1 cellular context compared by ENCODE assay signal in the genomic region with DNA sequence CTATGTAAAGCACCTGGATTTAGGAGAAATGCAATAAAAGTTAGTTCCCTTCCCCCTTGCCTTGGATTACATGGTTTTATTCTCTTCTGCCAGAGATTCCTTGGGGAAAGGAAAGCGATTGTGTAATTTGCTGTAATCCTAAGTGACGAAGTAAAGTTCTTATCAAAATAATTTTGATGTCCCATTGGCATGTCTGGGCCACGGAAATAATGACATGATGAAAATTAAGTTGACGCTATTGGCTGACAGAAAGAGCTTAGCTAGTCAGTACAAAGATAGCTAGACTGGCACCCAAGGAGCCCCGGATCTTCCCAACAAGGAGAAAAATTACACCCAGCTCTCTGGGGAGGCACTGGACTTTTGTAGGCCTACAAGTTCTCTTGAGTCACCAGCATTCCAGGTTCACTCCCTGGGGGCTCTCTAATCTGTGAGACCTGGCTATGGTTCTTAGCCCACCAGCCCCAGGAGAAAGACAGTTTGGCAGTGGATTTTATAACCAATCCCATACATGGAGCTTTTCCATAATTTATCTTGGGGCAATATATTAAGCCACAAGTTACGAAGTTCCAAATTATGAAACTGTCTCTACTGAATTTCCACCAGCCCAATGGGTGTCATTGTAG.
A peak's percentile ranks its signal among the peaks of the same experiment; 100 is the strongest.
TF ChIP-seq lines count a peak whose summit lies in the region.

No MANE protein-coding gene starts in this region.

TF ChIP-seq in HepG2, 621 proteins besides CTCF, POLR2A, EP300 and RAD21 (continued from another document and continues in another):
- TF ChIP-seq, protein P1, sequence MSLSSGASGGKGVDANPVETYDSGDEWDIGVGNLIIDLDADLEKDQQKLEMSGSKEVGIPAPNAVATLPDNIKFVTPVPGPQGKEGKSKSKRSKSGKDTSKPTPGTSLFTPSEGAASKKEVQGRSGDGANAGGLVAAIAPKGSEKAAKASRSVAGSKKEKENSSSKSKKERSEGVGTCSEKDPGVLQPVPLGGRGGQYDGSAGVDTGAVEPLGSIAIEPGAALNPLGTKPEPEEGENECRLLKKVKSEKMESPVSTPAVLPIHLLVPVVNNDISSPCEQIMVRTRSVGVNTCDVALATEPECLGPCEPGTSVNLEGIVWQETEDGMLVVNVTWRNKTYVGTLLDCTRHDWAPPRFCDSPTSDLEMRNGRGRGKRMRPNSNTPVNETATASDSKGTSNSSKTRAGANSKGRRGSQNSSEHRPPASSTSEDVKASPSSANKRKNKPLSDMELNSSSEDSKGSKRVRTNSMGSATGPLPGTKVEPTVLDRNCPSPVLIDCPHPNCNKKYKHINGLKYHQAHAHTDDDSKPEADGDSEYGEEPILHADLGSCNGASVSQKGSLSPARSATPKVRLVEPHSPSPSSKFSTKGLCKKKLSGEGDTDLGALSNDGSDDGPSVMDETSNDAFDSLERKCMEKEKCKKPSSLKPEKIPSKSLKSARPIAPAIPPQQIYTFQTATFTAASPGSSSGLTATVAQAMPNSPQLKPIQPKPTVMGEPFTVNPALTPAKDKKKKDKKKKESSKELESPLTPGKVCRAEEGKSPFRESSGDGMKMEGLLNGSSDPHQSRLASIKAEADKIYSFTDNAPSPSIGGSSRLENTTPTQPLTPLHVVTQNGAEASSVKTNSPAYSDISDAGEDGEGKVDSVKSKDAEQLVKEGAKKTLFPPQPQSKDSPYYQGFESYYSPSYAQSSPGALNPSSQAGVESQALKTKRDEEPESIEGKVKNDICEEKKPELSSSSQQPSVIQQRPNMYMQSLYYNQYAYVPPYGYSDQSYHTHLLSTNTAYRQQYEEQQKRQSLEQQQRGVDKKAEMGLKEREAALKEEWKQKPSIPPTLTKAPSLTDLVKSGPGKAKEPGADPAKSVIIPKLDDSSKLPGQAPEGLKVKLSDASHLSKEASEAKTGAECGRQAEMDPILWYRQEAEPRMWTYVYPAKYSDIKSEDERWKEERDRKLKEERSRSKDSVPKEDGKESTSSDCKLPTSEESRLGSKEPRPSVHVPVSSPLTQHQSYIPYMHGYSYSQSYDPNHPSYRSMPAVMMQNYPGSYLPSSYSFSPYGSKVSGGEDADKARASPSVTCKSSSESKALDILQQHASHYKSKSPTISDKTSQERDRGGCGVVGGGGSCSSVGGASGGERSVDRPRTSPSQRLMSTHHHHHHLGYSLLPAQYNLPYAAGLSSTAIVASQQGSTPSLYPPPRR (CRISPR knock-in tag; IDR thresholded peaks at IDR 0.05; ENCODE audit: borderline replicate concordance): no peak
- TF ChIP-seq ZNF317 (CRISPR knock-in tag; IDR thresholded peaks at IDR 0.05) (no peak), CBX5 (CRISPR knock-in tag; IDR thresholded peaks at IDR 0.05; ENCODE audit: borderline replicate concordance) (no peak), KLF16 (CRISPR knock-in tag; IDR thresholded peaks at IDR 0.05) (no peak), CC2D1A (CRISPR knock-in tag; IDR thresholded peaks at IDR 0.05) (0 out of 2 replicates have a peak, but pooled peaks have one; percentile 17), KDM5A (IDR thresholded peaks at IDR 0.05; ENCODE audit: borderline replicate concordance, low read length) (peak; percentile 68; the same call in 1 of the 2 replicates), ZNF605 (CRISPR knock-in tag; IDR thresholded peaks at IDR 0.05) (0 out of 2 replicates have a peak, but pooled peaks have one; percentile 3), NFKBIZ (CRISPR knock-in tag; IDR thresholded peaks at IDR 0.05) (no peak), ZFY (CRISPR knock-in tag; IDR thresholded peaks at IDR 0.05) (peak; percentile 0; the same call in 1 of the 2 replicates), ASH2L (IDR thresholded peaks at IDR 0.05; ENCODE audit: insufficient read length, low read depth, low read length) (no peak), GATA4 (IDR thresholded peaks at IDR 0.05; ENCODE audit: borderline replicate concordance, low read depth) (0 out of 2 replicates have a peak, but pooled peaks have one; percentile 27), SUZ12 (IDR thresholded peaks at IDR 0.05; ENCODE audit: low read depth, low read length) (no peak), SRSF9 (IDR thresholded peaks at IDR 0.05; ENCODE audit: borderline replicate concordance, insufficient read depth, low read depth, low read length, poor library complexity, severe bottlenecking) (no peak), ELF1 (CRISPR knock-in tag; IDR thresholded peaks at IDR 0.05) (no peak), ZNF17 (CRISPR knock-in tag; IDR thresholded peaks at IDR 0.05) (no peak), AKAP8 (CRISPR knock-in tag; IDR thresholded peaks at IDR 0.05) (no peak), FOSL1 (CRISPR knock-in tag; IDR thresholded peaks at IDR 0.05; ENCODE audit: borderline replicate concordance) (no peak), HOXA7 (CRISPR knock-in tag; IDR thresholded peaks at IDR 0.05) (no peak), NR2F6 (IDR thresholded peaks at IDR 0.05) (no peak), NR2F6 (CRISPR knock-in tag; IDR thresholded peaks at IDR 0.05) (no peak), HOXA3 (CRISPR knock-in tag; IDR thresholded peaks at IDR 0.05) (no peak), ZNF432 (CRISPR knock-in tag; IDR thresholded peaks at IDR 0.05; ENCODE audit: borderline replicate concordance) (no peak)
- TF ChIP-seq, protein P2, sequence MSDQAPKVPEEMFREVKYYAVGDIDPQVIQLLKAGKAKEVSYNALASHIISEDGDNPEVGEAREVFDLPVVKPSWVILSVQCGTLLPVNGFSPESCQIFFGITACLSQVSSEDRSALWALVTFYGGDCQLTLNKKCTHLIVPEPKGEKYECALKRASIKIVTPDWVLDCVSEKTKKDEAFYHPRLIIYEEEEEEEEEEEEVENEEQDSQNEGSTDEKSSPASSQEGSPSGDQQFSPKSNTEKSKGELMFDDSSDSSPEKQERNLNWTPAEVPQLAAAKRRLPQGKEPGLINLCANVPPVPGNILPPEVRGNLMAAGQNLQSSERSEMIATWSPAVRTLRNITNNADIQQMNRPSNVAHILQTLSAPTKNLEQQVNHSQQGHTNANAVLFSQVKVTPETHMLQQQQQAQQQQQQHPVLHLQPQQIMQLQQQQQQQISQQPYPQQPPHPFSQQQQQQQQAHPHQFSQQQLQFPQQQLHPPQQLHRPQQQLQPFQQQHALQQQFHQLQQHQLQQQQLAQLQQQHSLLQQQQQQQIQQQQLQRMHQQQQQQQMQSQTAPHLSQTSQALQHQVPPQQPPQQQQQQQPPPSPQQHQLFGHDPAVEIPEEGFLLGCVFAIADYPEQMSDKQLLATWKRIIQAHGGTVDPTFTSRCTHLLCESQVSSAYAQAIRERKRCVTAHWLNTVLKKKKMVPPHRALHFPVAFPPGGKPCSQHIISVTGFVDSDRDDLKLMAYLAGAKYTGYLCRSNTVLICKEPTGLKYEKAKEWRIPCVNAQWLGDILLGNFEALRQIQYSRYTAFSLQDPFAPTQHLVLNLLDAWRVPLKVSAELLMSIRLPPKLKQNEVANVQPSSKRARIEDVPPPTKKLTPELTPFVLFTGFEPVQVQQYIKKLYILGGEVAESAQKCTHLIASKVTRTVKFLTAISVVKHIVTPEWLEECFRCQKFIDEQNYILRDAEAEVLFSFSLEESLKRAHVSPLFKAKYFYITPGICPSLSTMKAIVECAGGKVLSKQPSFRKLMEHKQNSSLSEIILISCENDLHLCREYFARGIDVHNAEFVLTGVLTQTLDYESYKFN (CRISPR knock-in tag; conservative IDR thresholded peaks at IDR 0.05): peak; percentile 30; the same call in 1 of the 2 replicates
- TF ChIP-seq, protein P3, sequence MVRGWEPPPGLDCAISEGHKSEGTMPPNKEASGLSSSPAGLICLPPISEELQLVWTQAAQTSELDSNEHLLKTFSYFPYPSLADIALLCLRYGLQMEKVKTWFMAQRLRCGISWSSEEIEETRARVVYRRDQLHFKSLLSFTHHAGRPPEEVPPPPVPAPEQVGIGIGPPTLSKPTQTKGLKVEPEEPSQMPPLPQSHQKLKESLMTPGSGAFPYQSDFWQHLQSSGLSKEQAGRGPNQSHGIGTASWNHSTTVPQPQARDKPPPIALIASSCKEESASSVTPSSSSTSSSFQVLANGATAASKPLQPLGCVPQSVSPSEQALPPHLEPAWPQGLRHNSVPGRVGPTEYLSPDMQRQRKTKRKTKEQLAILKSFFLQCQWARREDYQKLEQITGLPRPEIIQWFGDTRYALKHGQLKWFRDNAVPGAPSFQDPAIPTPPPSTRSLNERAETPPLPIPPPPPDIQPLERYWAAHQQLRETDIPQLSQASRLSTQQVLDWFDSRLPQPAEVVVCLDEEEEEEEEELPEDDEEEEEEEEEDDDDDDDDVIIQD (CRISPR knock-in tag; IDR thresholded peaks at IDR 0.05; ENCODE audit: low read depth): no peak
- TF ChIP-seq, protein P4, sequence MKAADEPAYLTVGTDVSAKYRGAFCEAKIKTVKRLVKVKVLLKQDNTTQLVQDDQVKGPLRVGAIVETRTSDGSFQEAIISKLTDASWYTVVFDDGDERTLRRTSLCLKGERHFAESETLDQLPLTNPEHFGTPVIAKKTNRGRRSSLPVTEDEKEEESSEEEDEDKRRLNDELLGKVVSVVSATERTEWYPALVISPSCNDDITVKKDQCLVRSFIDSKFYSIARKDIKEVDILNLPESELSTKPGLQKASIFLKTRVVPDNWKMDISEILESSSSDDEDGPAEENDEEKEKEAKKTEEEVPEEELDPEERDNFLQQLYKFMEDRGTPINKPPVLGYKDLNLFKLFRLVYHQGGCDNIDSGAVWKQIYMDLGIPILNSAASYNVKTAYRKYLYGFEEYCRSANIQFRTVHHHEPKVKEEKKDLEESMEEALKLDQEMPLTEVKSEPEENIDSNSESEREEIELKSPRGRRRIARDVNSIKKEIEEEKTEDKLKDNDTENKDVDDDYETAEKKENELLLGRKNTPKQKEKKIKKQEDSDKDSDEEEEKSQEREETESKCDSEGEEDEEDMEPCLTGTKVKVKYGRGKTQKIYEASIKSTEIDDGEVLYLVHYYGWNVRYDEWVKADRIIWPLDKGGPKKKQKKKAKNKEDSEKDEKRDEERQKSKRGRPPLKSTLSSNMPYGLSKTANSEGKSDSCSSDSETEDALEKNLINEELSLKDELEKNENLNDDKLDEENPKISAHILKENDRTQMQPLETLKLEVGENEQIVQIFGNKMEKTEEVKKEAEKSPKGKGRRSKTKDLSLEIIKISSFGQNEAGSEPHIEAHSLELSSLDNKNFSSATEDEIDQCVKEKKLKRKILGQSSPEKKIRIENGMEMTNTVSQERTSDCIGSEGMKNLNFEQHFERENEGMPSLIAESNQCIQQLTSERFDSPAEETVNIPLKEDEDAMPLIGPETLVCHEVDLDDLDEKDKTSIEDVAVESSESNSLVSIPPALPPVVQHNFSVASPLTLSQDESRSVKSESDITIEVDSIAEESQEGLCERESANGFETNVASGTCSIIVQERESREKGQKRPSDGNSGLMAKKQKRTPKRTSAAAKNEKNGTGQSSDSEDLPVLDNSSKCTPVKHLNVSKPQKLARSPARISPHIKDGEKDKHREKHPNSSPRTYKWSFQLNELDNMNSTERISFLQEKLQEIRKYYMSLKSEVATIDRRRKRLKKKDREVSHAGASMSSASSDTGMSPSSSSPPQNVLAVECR (CRISPR knock-in tag; IDR thresholded peaks at IDR 0.05; ENCODE audit: borderline replicate concordance): no peak
- TF ChIP-seq, protein P5, sequence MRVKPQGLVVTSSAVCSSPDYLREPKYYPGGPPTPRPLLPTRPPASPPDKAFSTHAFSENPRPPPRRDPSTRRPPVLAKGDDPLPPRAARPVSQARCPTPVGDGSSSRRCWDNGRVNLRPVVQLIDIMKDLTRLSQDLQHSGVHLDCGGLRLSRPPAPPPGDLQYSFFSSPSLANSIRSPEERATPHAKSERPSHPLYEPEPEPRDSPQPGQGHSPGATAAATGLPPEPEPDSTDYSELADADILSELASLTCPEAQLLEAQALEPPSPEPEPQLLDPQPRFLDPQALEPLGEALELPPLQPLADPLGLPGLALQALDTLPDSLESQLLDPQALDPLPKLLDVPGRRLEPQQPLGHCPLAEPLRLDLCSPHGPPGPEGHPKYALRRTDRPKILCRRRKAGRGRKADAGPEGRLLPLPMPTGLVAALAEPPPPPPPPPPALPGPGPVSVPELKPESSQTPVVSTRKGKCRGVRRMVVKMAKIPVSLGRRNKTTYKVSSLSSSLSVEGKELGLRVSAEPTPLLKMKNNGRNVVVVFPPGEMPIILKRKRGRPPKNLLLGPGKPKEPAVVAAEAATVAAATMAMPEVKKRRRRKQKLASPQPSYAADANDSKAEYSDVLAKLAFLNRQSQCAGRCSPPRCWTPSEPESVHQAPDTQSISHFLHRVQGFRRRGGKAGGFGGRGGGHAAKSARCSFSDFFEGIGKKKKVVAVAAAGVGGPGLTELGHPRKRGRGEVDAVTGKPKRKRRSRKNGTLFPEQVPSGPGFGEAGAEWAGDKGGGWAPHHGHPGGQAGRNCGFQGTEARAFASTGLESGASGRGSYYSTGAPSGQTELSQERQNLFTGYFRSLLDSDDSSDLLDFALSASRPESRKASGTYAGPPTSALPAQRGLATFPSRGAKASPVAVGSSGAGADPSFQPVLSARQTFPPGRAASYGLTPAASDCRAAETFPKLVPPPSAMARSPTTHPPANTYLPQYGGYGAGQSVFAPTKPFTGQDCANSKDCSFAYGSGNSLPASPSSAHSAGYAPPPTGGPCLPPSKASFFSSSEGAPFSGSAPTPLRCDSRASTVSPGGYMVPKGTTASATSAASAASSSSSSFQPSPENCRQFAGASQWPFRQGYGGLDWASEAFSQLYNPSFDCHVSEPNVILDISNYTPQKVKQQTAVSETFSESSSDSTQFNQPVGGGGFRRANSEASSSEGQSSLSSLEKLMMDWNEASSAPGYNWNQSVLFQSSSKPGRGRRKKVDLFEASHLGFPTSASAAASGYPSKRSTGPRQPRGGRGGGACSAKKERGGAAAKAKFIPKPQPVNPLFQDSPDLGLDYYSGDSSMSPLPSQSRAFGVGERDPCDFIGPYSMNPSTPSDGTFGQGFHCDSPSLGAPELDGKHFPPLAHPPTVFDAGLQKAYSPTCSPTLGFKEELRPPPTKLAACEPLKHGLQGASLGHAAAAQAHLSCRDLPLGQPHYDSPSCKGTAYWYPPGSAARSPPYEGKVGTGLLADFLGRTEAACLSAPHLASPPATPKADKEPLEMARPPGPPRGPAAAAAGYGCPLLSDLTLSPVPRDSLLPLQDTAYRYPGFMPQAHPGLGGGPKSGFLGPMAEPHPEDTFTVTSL (CRISPR knock-in tag; IDR thresholded peaks at IDR 0.05; ENCODE audit: borderline replicate concordance): peak; percentile 11; the same call in 1 of the 2 replicates
- TF ChIP-seq, protein P6, sequence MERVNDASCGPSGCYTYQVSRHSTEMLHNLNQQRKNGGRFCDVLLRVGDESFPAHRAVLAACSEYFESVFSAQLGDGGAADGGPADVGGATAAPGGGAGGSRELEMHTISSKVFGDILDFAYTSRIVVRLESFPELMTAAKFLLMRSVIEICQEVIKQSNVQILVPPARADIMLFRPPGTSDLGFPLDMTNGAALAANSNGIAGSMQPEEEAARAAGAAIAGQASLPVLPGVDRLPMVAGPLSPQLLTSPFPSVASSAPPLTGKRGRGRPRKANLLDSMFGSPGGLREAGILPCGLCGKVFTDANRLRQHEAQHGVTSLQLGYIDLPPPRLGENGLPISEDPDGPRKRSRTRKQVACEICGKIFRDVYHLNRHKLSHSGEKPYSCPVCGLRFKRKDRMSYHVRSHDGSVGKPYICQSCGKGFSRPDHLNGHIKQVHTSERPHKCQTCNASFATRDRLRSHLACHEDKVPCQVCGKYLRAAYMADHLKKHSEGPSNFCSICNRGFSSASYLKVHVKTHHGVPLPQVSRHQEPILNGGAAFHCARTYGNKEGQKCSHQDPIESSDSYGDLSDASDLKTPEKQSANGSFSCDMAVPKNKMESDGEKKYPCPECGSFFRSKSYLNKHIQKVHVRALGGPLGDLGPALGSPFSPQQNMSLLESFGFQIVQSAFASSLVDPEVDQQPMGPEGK (CRISPR knock-in tag; IDR thresholded peaks at IDR 0.05): 0 out of 2 replicates have a peak, but pooled peaks have one; percentile 1
